Comparison of ENCODE assay signal across 8 cellular contexts in genomic region chr21:5154641-5154982, GRCh38.
DNase-seq lines count a peak whose midpoint lies in the region; ATAC-seq and TF ChIP-seq lines count a peak whose summit lies in the region.
"Not testable (repeated sequence)": the region's sequence is repeated elsewhere in the genome, so short reads cannot be mapped to it uniquely, and the experiment has no call there.

No MANE protein-coding gene starts in this region.

- peak overlapping the region in 1 of 4 donors; percentile 57 for H3K4me3 ChIP-seq in adrenal gland

- DNase-seq in Calu3 (peak; percentile 81), WTC11 (ENCODE audit: low spot score) (peak; percentile 67), adrenal gland (peak; percentile 80 to 90 (median 87)), Right ventricle myocardium superior (peak; percentile 90), non-pigmented ciliary epithelial cell (ENCODE audit: low read depth) (peak; percentile 8)
- DNase-seq in stimulated activated CD8-positive, alpha-beta memory T cell treated with anti-CD3 and anti-CD28 coated beads, Interleukin-2, amount 100 ng/mL, for 48 hours (ENCODE audit: low read depth in 2 of 2) = peak; percentile 47 to 79

- not testable (repeated sequence) for H3K36me3 Mint-ChIP-seq in Calu3 (ENCODE audit: insufficient read depth, unreplicated experiment); WTC11

- 1% methylated on average over 14 to 24 of the region's 50 CpGs; no CpG with 5 or more reads in 2 of the 4 donors for WGBS in adrenal gland, 4 donors

- not testable (repeated sequence) for H3K27me3 Mint-ChIP-seq in Calu3 (ENCODE audit: unreplicated experiment); WTC11 (ENCODE audit: low read depth)

- H3K4me1 ChIP-seq in adrenal gland (replicated peaks in 1 of 2) = not testable (repeated sequence)

- H3K27ac ChIP-seq in adrenal gland = peak overlapping the region in 1 of 5 donors; percentile 71

- not testable (repeated sequence) for H3K27ac Mint-ChIP-seq in Calu3 (ENCODE audit: unreplicated experiment); WTC11

- ATAC-seq in GM21723 (IDR thresholded peaks at IDR 0.05; ENCODE audit: unreplicated experiment) = peak; percentile 97
- ATAC-seq in HG03469 (IDR thresholded peaks at IDR 0.05; ENCODE audit: unreplicated experiment) = peak; percentile 50
- ATAC-seq in WTC11 = peak; percentile 100
- ATAC-seq in Right ventricle myocardium superior (ENCODE audit: poor library complexity) = peak; percentile 100

- intact Hi-C loops in Calu3 (cut with micrococcal nuclease; ENCODE audit: unreplicated experiment); adrenal gland (cut with DNase I); Right ventricle myocardium superior (cut with DNase I): not testable (repeated sequence)

- not testable (repeated sequence) for H3K27me3 ChIP-seq in adrenal gland

- not testable (repeated sequence) for TF ChIP-seq CTCF in Calu3 (IDR thresholded peaks at IDR 0.05; ENCODE audit: unreplicated experiment); WTC11 (IDR thresholded peaks at IDR 0.05); adrenal gland (IDR thresholded peaks at IDR 0.05)

- not testable (repeated sequence) for H3K9me3 ChIP-seq in adrenal gland (replicated peaks in 1 of 3)

- peak in 1 of 2 donors; percentile 7 for TF ChIP-seq POLR2A in adrenal gland (IDR thresholded peaks at IDR 0.05)

- not testable (repeated sequence) for H3K4me1 Mint-ChIP-seq in Calu3 (ENCODE audit: low read depth, unreplicated experiment); WTC11

- CTCF ChIA-PET in Calu3 (lab: Charles Lee); WTC11 (lab: Charles Lee): not testable (repeated sequence)

- BruUV-seq in Calu3 (replicated peaks; lab: Mats Ljungman, UMichigan) = not testable (repeated sequence)

- POLR2A ChIA-PET in WTC11 (lab: Charles Lee) = not testable (repeated sequence)

- not testable (repeated sequence) for H3K4me3 Mint-ChIP-seq in Calu3 (ENCODE audit: low read depth, unreplicated experiment); WTC11

- not testable (repeated sequence) for H3K9me3 Mint-ChIP-seq in Calu3 (ENCODE audit: low read depth, unreplicated experiment); WTC11

- not testable (repeated sequence) for H3K36me3 ChIP-seq in adrenal gland (replicated peaks in 1 of 2)

TF ChIP-seq in WTC11, 78 proteins besides CTCF, POLR2A, EP300 and RAD21:
- peak; percentile 54; the same call in 1 of the 2 replicates for TF ChIP-seq SP1 (CRISPR knock-in tag; conservative IDR thresholded peaks at IDR 0.05)
TF ChIP-seq in WTC11: peak in this region for 1; not testable (repeated sequence) for 77.

Comparison
In these comparisons a context has a peak if more than half of its experiments do, and no peak if none do; other contexts are left out.
1. DNase-seq: peak in every context shown above with its lines; median percentile 90 in Right ventricle myocardium superior; 87 in adrenal gland; 81 in Calu3; 67 in WTC11; 63 in stimulated activated CD8-positive, alpha-beta memory T cell treated with anti-CD3 and anti-CD28 coated beads, Interleukin-2, amount 100 ng/mL, for 48 hours; 8 in non-pigmented ciliary epithelial cell.
2. ATAC-seq: peak in every context shown above with its lines; median percentile 100 in WTC11; 100 in Right ventricle myocardium superior; 97 in GM21723; 50 in HG03469.